Comparison of ENCODE assay signal across 8 cellular contexts in the genomic region with DNA sequence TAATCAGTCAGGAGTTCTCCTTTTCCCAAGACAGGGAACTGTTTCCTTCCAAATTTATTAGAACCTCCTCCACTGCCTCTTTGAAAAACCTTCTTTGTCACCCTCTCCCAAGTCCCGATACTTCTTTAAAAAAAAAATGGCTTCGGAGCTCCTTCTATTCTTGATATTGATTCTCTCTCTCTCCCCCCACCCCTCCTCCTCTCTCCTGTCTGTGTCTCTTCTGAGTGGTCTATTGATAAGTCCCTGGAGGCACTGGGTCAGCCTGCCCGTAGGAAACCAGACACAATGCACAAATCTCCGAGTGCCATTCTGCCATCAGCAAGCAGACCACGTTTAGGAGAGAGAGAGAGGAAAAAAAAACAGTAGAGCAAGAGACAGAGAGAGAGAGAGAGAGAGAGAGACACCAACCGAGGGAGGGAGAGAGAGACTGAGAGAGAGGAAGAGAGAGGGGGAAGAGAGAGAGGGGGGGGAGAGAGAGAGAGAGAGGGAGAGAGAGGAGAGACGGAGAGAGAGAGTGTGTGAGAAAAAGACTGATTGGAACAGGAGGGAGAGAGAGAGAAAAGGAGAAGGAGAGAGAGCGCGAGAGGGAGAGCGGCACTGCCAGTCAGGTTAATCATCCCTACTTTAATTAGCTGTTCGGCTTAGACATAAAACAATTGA.
A peak's percentile ranks its signal among the peaks of the same experiment; 100 is the strongest.
DNase-seq lines count a peak whose midpoint lies in the region; ATAC-seq and TF ChIP-seq lines count a peak whose summit lies in the region.

No MANE protein-coding gene starts in this region.

- TF ChIP-seq CTCF in fibroblast of villous mesenchyme (IDR thresholded peaks at IDR 0.05; ENCODE audit: insufficient read depth, low read depth, low read length) = no peak
- no peak for TF ChIP-seq CTCF in right lobe of liver (IDR thresholded peaks at IDR 0.05)

- no peaks in the 10 kb centered on the region for H3K36me3 ChIP-seq in H7 (replicated peaks; ENCODE audit: control insufficient read depth, insufficient read depth, low read length)
- no peaks in the 10 kb centered on the region for H3K36me3 ChIP-seq in right lobe of liver

- DNase-seq in H7 (no peak), NCI-H82 treated with DMSO at 0.1 percent for 48 hours (lab: John Stamatoyannopoulos, UW; ENCODE audit: unreplicated experiment) (peak; percentile 13), fibroblast of villous mesenchyme (ENCODE audit: low read depth) (peak; percentile 29), pons (ENCODE audit: low spot score) (peak; percentile 89), HCEC 1CT (no peak), middle frontal gyrus (ENCODE audit: extremely low spot score, low spot score) (no peak), RKO (ENCODE audit: low spot score) (no peak), right lobe of liver (no peak)

- H3K27ac ChIP-seq in right lobe of liver = no peak overlapping the region

- no peak for TF ChIP-seq POLR2A in right lobe of liver (IDR thresholded peaks at IDR 0.05)

- no peak for ATAC-seq in right lobe of liver

- H3K4me3 ChIP-seq in H7 (ENCODE audit: insufficient read depth, low read depth, low read length) = peak overlapping the region; percentile 47
- peak overlapping the region; percentile 38 for H3K4me3 ChIP-seq in fibroblast of villous mesenchyme (ENCODE audit: low read depth, low read length)
- H3K4me3 ChIP-seq in right lobe of liver = peak overlapping the region in 1 of 3 donors; percentile 12

- intact Hi-C loops in right lobe of liver (cut with DNase I) = no loop called here

- WGBS in right lobe of liver (ENCODE audit: insufficient coverage, low coverage, low lambda C conversion rate, missing lambda C conversion rate) = 28% methylated on average over 11 of the region's 11 CpGs

- no peaks in the 10 kb centered on the region for H3K9me3 ChIP-seq in right lobe of liver

- no peaks in the 10 kb centered on the region for H3K27me3 ChIP-seq in H7 (ENCODE audit: control insufficient read depth, insufficient read depth, low read length)
- H3K27me3 ChIP-seq in right lobe of liver = no peaks in the 10 kb centered on the region

- peaks cover 0 to 15% (median 7%) of the 10 kb centered on the region in 4 donors for H3K4me1 ChIP-seq in right lobe of liver

Comparison
In these comparisons a context has a peak if more than half of its experiments do, and no peak if none do; other contexts are left out.
1. DNase-seq: peak in NCI-H82 treated with DMSO at 0.1 percent for 48 hours (single experiment), fibroblast of villous mesenchyme (single experiment) and pons (single experiment); none in H7 (single experiment), HCEC 1CT (single experiment), middle frontal gyrus (single experiment), RKO (single experiment) and right lobe of liver (0 of 3).